Comparison of ENCODE assay signal across 2 cellular contexts in genomic region chr1:15777913-15778707, GRCh38.
TF ChIP-seq lines count a peak whose summit lies in the region.

No MANE protein-coding gene starts in this region.

TF ChIP-seq in SK-N-SH treated with all-trans-retinoic acid at 6 μM for 48 hours, 23 proteins besides CTCF, POLR2A, EP300 and RAD21 (continued from another document):
- no peak for TF ChIP-seq POU6F1 (CRISPR knock-in tag; IDR thresholded peaks at IDR 0.05; ENCODE audit: borderline replicate concordance, low read depth)
- TF ChIP-seq ZFP3 (CRISPR knock-in tag; IDR thresholded peaks at IDR 0.05), result peak; percentile 93

TF ChIP-seq in SK-N-SH, 30 proteins besides CTCF, POLR2A, EP300 and RAD21 (continued from another document):
- TF ChIP-seq PBX3 (IDR thresholded peaks at IDR 0.05) (no peak), MXI1 (IDR thresholded peaks at IDR 0.05; ENCODE audit: low read depth, low read length) (no peak)
